Comparison of ENCODE assay signal across 24 cellular contexts in genomic region chr7:146249272-146249671, GRCh38.
"Had no signal": no experiment of that assay in that cellular context is flagged by ENCODE, and none has a peak within 500 bp of the region (broad histone marks: within the 10 kb centered on the region; RNA-seq: fewer than 3 reads in every experiment).

No MANE protein-coding gene starts in this region.

- H3K36me3 Mint-ChIP-seq: activated naive CD8-positive, alpha-beta T cell treated with anti-CD3 and anti-CD28 coated beads, Interleukin-2, amount 10 ng/mL, durations not matched to agents 7 days and 5 days; naive B cell; stimulated activated effector memory CD8-positive, alpha-beta T cell treated with anti-CD3 and anti-CD28 coated beads, Interleukin-12 subunit alpha, Interleukin-12 subunit beta, amount 100 ng/mL, for 72 hours had no signal

- H3K27ac ChIP-seq: breast epithelium, colonic mucosa, dorsolateral prefrontal cortex, gastroesophageal sphincter, lower lobe of right lung, right lobe of liver, skin epidermis, transverse colon had no signal

- H3K4me3 ChIP-seq: colonic mucosa, dorsolateral prefrontal cortex, gastroesophageal sphincter, lower lobe of right lung, right lobe of liver, skin epidermis, transverse colon had no signal

- H3K27me3 Mint-ChIP-seq: effector memory CD8-positive, alpha-beta T cell; naive B cell had no signal

- H3K4me1 Mint-ChIP-seq: activated naive CD8-positive, alpha-beta T cell treated with anti-CD3 and anti-CD28 coated beads, Interleukin-2, amount 10 ng/mL, durations not matched to agents 7 days and 5 days; naive B cell; stimulated activated effector memory CD8-positive, alpha-beta T cell treated with anti-CD3 and anti-CD28 coated beads, Interleukin-12 subunit alpha, Interleukin-12 subunit beta, amount 100 ng/mL, for 72 hours had no signal

- H3K4me3 Mint-ChIP-seq: activated naive CD8-positive, alpha-beta T cell treated with anti-CD3 and anti-CD28 coated beads, Interleukin-2, amount 10 ng/mL, durations not matched to agents 7 days and 5 days; activated T-cell treated with anti-CD3 and anti-CD28 coated beads, Interleukin-2, amount 50 U/mL, for 4 hours; effector memory CD8-positive, alpha-beta T cell; naive B cell; stimulated activated effector memory CD8-positive, alpha-beta T cell treated with anti-CD3 and anti-CD28 coated beads, Interleukin-12 subunit alpha, Interleukin-12 subunit beta, amount 100 ng/mL, for 72 hours had no signal

- DNase-seq: activated CD4-positive, alpha-beta T cell treated with anti-CD3 and anti-CD28 coated beads, Interleukin-2, amount 50 U/mL, for 4 hours; activated CD8-positive, alpha-beta memory T cell treated with anti-CD3 and anti-CD28 coated beads for 24 hours; activated CD8-positive, alpha-beta memory T cell treated with anti-CD3 and anti-CD28 coated beads, Interleukin-2, amount 50 U/mL, for 4 hours; activated naive CD4-positive, alpha-beta T cell; activated naive CD8-positive, alpha-beta T cell treated with anti-CD3 and anti-CD28 coated beads, Interleukin-2, amount 10 ng/mL, durations not matched to agents 7 days and 5 days; activated T-cell treated with anti-CD3 and anti-CD28 coated beads, Interleukin-2, amount 50 U/mL, for 4 hours; amniotic stem cell; colonic mucosa; dorsolateral prefrontal cortex; effector memory CD8-positive, alpha-beta T cell; head of caudate nucleus; hypothalamus; lower lobe of right lung; naive B cell; posterior cingulate gyrus; right lobe of liver; stimulated activated CD4-positive, alpha-beta T cell treated with anti-CD3 and anti-CD28 coated beads, Interleukin-2, amount 100 ng/mL, for 24 hours; T-helper 9 cell; transverse colon had no signal

- H3K9me3 ChIP-seq: breast epithelium, colonic mucosa, gastroesophageal sphincter, lower lobe of right lung, right lobe of liver, transverse colon had no signal

- H3K36me3 ChIP-seq: breast epithelium, colonic mucosa, gastroesophageal sphincter, lower lobe of right lung, right lobe of liver, transverse colon had no signal

- H3K27me3 ChIP-seq: breast epithelium, colonic mucosa, dorsolateral prefrontal cortex, right lobe of liver, transverse colon had no signal

- H3K27ac Mint-ChIP-seq: activated naive CD8-positive, alpha-beta T cell treated with anti-CD3 and anti-CD28 coated beads, Interleukin-2, amount 10 ng/mL, durations not matched to agents 7 days and 5 days; activated T-helper 2 cell treated with anti-CD3 and anti-CD28 coated beads, Interferon-gamma antibody, Interleukin-2, Interleukin-4, amounts not matched to agents 10 μg/mL and 5 μg/mL and 100 μg/mL, durations not matched to agents 14 hours and 24 hours and 36 hours; effector memory CD8-positive, alpha-beta T cell; naive B cell; stimulated activated effector memory CD8-positive, alpha-beta T cell treated with anti-CD3 and anti-CD28 coated beads, Interleukin-12 subunit alpha, Interleukin-12 subunit beta, amount 100 ng/mL, for 72 hours had no signal

- H3K4me1 ChIP-seq: breast epithelium, colonic mucosa, gastroesophageal sphincter, lower lobe of right lung, right lobe of liver, transverse colon had no signal
